Comparison of ENCODE assay signal across 20 cellular contexts in the genomic region with DNA sequence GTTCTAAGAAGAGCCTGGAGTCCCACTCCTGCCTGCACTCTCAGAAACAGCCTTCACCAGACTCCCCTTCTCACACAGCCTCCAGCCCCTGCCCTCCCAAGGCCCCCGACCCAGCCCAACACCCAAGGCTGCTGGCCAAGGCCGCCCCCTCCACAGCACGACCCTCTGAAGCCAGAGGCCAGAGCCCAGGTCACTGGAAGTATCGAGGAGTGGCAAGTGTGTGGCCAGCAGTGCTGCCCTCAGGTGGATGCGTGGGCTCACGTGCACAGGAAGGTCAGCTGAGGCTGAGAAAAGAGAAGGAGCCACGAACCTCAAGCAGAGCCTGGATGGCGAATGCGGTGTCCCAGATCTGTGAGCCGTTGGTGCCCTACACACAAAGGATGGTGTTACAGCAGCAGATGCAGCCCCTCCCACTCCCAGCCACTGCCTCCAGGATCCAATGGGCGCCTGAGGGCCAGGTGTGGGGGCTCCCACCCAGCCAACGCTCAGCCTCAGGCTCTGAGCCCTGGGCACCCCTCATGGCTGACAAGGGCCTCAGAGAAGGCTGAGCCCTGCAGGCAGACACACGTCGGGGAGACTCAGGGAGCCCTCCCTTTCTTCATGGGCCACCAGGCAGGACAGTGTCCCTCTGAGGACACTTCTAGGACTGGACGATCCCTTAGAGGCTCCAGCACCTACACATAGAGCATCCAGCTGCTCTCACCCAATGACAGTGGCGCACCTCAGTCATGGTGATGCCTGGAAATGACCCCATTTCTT. TPM values are rescaled to one million over a fixed set of nuclear protein-coding genes. Genes with fewer than 3 reads are reported as not detected.
DNase-seq lines count a peak whose midpoint lies in the region; ATAC-seq and TF ChIP-seq lines count a peak whose summit lies in the region.
"Had no signal": no experiment of that assay in that cellular context is flagged by ENCODE, and none has a peak within 500 bp of the region (broad histone marks: within the 10 kb centered on the region; RNA-seq: fewer than 3 reads in every experiment).

No MANE protein-coding gene starts in this region.

- H3K79me1 ChIP-seq in H9 (ENCODE audit: insufficient read depth, low read depth, low read length, poor library complexity, severe bottlenecking), result no peaks in the 10 kb centered on the region

- whole genome bisulfite sequencing in H9 (ENCODE audit: extremely low coverage, insufficient read length, low lambda C conversion rate), result no CpG with 5 or more reads among the region's 16 CpGs
- 84 to 93% (median 91%) methylated on average over 13 to 16 of the region's 16 CpGs for WGBS in spleen, 5 donors

- no peak overlapping the region for H3K23ac ChIP-seq in H9 (ENCODE audit: insufficient read length, low read depth, low read length)

- H3K9ac ChIP-seq in H9 (ENCODE audit: extremely low read depth, insufficient read length, low read length), result no peak overlapping the region

- peaks cover 17 to 49% (median 35%) of the 10 kb centered on the region in 3 experiments for H3K36me3 Mint-ChIP-seq in H9 (ENCODE audit: insufficient read depth in 1 of 3, low read depth in 3 of 3)

- DNase-seq in H9, result no peak
- DNase-seq in iPS-NIHi11 (ENCODE audit: low spot score), result peak; percentile 43
- peak; percentile 47 for DNase-seq in spleen
- DNase-seq in effector CD8-positive, alpha-beta T cell (lab: John Stamatoyannopoulos, UW), result no peak
- DNase-seq in T1000 (lab: John Stamatoyannopoulos, UW), result no peak
- DNase-seq: activated CD4-positive, alpha-beta T cell treated with anti-CD3 and anti-CD28 coated beads, Interleukin-2, amount 50 U/mL, for 1 hour; activated naive CD4-positive, alpha-beta T cell treated with anti-CD3 and anti-CD28 coated beads, Interleukin-2, amount 50 U/mL, for 16 hours; activated T-cell treated with anti-CD3 and anti-CD28 coated beads for 4 hours; DMS 273 treated with DMSO at 0.1 percent for 48 hours; naive thymus-derived CD4-positive, alpha-beta T cell; NCI-H187 treated with DMSO at 0.1 percent for 48 hours; NCI-H524 treated with DMSO at 0.1 percent for 48 hours; T-helper 9 cell had no signal

- H3K79me2 ChIP-seq in H9 (ENCODE audit: insufficient read depth, low read length), result no peaks in the 10 kb centered on the region

- H2BK20ac ChIP-seq in H9 (ENCODE audit: low read depth, low read length, poor library complexity, severe bottlenecking), result no peak overlapping the region

- no peak overlapping the region for H2AFZ ChIP-seq in H9 (ENCODE audit: low read length)

- H2BK120ac ChIP-seq in H9 (ENCODE audit: low read depth, low read length, poor library complexity, severe bottlenecking), result no peak overlapping the region

- no peak overlapping the region for H4K5ac ChIP-seq in H9 (ENCODE audit: insufficient read length, low read depth, low read length)

- no peak for TF ChIP-seq POLR2A in spleen (IDR thresholded peaks at IDR 0.05)

- H2BK15ac ChIP-seq in H9 (ENCODE audit: low read depth, low read length), result no peak overlapping the region

- H2AK5ac ChIP-seq in H9 (ENCODE audit: insufficient read length, low read length), result no peak overlapping the region

- intact Hi-C loops in spleen (cut with DNase I; ENCODE audit: low total_unique reads), result no loop called here

- no peak overlapping the region for H3K56ac ChIP-seq in H9 (ENCODE audit: insufficient read length, low read depth, low read length)

- H3K4me1 ChIP-seq in H9 (ENCODE audit: insufficient read depth, low read length) (no peaks in the 10 kb centered on the region), spleen (no peaks in the 10 kb centered on the region)
- H3K4me1 ChIP-seq: prostate gland, tibial nerve had no signal

- no peak overlapping the region for H3K27ac ChIP-seq in H9 (ENCODE audit: insufficient read length, low read depth, low read length)
- H3K27ac ChIP-seq in spleen, result no peak overlapping the region
- H3K27ac ChIP-seq: tibial nerve had no signal

- H3T11ph ChIP-seq in H9 (ENCODE audit: low read length), result no peak overlapping the region

- H2BK5ac ChIP-seq in H9 (ENCODE audit: insufficient read length, low read length), result no peak overlapping the region

- H3K9me3 ChIP-seq in H9 (ENCODE audit: control insufficient read depth, low read depth, low read length) (no peaks in the 10 kb centered on the region), spleen (no peaks in the 10 kb centered on the region)
- H3K9me3 ChIP-seq: prostate gland, tibial nerve had no signal

- H3K4me1 Mint-ChIP-seq in H9, result no peaks in the 10 kb centered on the region
- H3K4me1 Mint-ChIP-seq: naive thymus-derived CD4-positive, alpha-beta T cell had no signal

- no peak overlapping the region for H3K4me3 ChIP-seq in spleen
- H3K4me3 ChIP-seq: prostate gland, tibial nerve had no signal

- TF ChIP-seq CTCF in H9 (conservative IDR thresholded peaks at IDR 0.05) (peak; percentile 35; the same call in 1 of the 3 replicates), spleen (IDR thresholded peaks at IDR 0.05 in 8 of 11, conservative IDR thresholded peaks at IDR 0.05 in 3 of 11) (no peak)

- no peak overlapping the region for H3K18ac ChIP-seq in H9 (ENCODE audit: insufficient read length, low read depth, low read length)

- no peaks in the 10 kb centered on the region for H4K20me1 ChIP-seq in H9 (ENCODE audit: control insufficient read depth, insufficient read depth, insufficient read length)

- no peaks in the 10 kb centered on the region for H3K9me3 Mint-ChIP-seq in H9
- H3K9me3 Mint-ChIP-seq: dendritic cell treated with granulocyte-macrophage colony-stimulating factor and Interleukin-4, amounts not matched to agents 40 ng/mL and 50 ng/mL, for 4 days; naive thymus-derived CD4-positive, alpha-beta T cell had no signal

- no peak overlapping the region for H4K91ac ChIP-seq in H9 (ENCODE audit: insufficient read length, low read depth, low read length)

- H2BK12ac ChIP-seq in H9 (ENCODE audit: insufficient read length, low read depth, low read length), result no peak overlapping the region

- H3K23me2 ChIP-seq in H9 (ENCODE audit: insufficient read length, low read depth, low read length, poor library complexity, severe bottlenecking), result no peaks in the 10 kb centered on the region

- no peak overlapping the region; the same call in 1 of the 2 replicates for H3K14ac ChIP-seq in H9 (ENCODE audit: insufficient read depth, low read length)

- H3K27ac Mint-ChIP-seq in H9, result peak overlapping the region in 1 of 3 experiments; percentile 28; a peak in 1 of 7 replicates
- H3K27ac Mint-ChIP-seq: dendritic cell treated with granulocyte-macrophage colony-stimulating factor and Interleukin-4, amounts not matched to agents 40 ng/mL and 50 ng/mL, for 4 days; naive thymus-derived CD4-positive, alpha-beta T cell had no signal

- H3K4ac ChIP-seq in H9 (ENCODE audit: low read depth, low read length), result no peak overlapping the region

- ATAC-seq in SK-N-SH treated with all-trans-retinoic acid at 6 μM for 48 hours (0 out of 3 replicates have a peak, but pooled peaks have one; percentile 20), HG03378 (IDR thresholded peaks at IDR 0.05; ENCODE audit: unreplicated experiment) (no peak)
- ATAC-seq: naive thymus-derived CD4-positive, alpha-beta T cell had no signal

- H4K8ac ChIP-seq in H9 (replicated peaks; ENCODE audit: insufficient read length, low read depth, low read length), result no peak overlapping the region

- no peak overlapping the region for H3K4me3 Mint-ChIP-seq in H9
- H3K4me3 Mint-ChIP-seq: dendritic cell treated with granulocyte-macrophage colony-stimulating factor and Interleukin-4, amounts not matched to agents 40 ng/mL and 50 ng/mL, for 4 days; naive thymus-derived CD4-positive, alpha-beta T cell had no signal

- no peaks in the 10 kb centered on the region for H3K27me3 Mint-ChIP-seq in H9 (ENCODE audit: low read depth)
- H3K27me3 Mint-ChIP-seq: dendritic cell treated with granulocyte-macrophage colony-stimulating factor and Interleukin-4, amounts not matched to agents 40 ng/mL and 50 ng/mL, for 4 days; naive thymus-derived CD4-positive, alpha-beta T cell had no signal

- peaks cover 0 to 100% (median 49%) of the 10 kb centered on the region in 6 donors for H3K36me3 ChIP-seq in spleen

- H3K27me3 ChIP-seq in H9 (ENCODE audit: insufficient read depth, low read length) (no peaks in the 10 kb centered on the region), spleen (replicated peaks in 1 of 7) (no peaks in the 10 kb centered on the region)
- H3K27me3 ChIP-seq: tibial nerve had no signal

- no peak overlapping the region for H3K4me2 ChIP-seq in H9 (ENCODE audit: insufficient read depth, insufficient read length, low read length)

TF ChIP-seq in SK-N-SH treated with all-trans-retinoic acid at 6 μM for 48 hours, 23 proteins besides CTCF, POLR2A, EP300 and RAD21 (continues in another document):
- no peak for TF ChIP-seq BACH2 (CRISPR knock-in tag; IDR thresholded peaks at IDR 0.05; ENCODE audit: borderline replicate concordance)
- no peak for TF ChIP-seq ZC3H10 (CRISPR knock-in tag; IDR thresholded peaks at IDR 0.05)
- no peak for TF ChIP-seq TCF4 (CRISPR knock-in tag; IDR thresholded peaks at IDR 0.05; ENCODE audit: borderline replicate concordance)
- no peak for TF ChIP-seq OSR1 (CRISPR knock-in tag; IDR thresholded peaks at IDR 0.05)
- no peak for TF ChIP-seq ZFP3 (CRISPR knock-in tag; IDR thresholded peaks at IDR 0.05)
- TF ChIP-seq ZNF8 (CRISPR knock-in tag; IDR thresholded peaks at IDR 0.05), result no peak

RNA-seq across cellular contexts. Expression of gene LSS, which starts 18.0 kb away (rescaled TPM):
- total RNA-seq in H9 (2021), result 68.7 and 69.2 TPM in 2 replicates
- total RNA-seq in spleen, result 10 to 100 TPM; 18.2 to 31.2 (median 28.8) TPM
- 10 to 100 TPM in 1 of 3 donors, 1 to 10 TPM in 2; 6.3 to 17.5 (median 9.8) TPM for polyA plus RNA-seq in spleen

RNA-seq across cellular contexts. Expression of gene SPATC1L, which starts 26.3 kb away (rescaled TPM):
- total RNA-seq in H9 (2021), result 32.8 and 36.0 TPM in 2 replicates
- 10 to 100 TPM in 2 of 7 donors, 1 to 10 TPM in 5; 4.4 to 10.5 (median 7.7) TPM for total RNA-seq in spleen
- 10 to 100 TPM; 10.8 to 13.4 (median 13.1) TPM for polyA plus RNA-seq in spleen

RNA-seq across cellular contexts. Expression of gene FTCD, which starts 55.2 kb away (rescaled TPM):
- 6.7 and 6.8 TPM in 2 replicates for total RNA-seq in H9 (2021)
- 1 to 10 TPM in 1 of 7 donors, under 1 TPM in 1, not detected in 5; 0.81 to 1.7 TPM for total RNA-seq in spleen
- 1 to 10 TPM in 1 of 3 donors, under 1 TPM in 2; 0.35 to 2.8 (median 0.38) TPM for polyA plus RNA-seq in spleen
- total RNA-seq: lung microvascular endothelial cell, SK-MEL-5 had no signal
- polyA plus RNA-seq: naive thymus-derived CD4-positive, alpha-beta T cell had no signal

Comparison
In these comparisons a context has a peak if more than half of its experiments do, and no peak if none do; other contexts are left out.
1. DNase-seq: peak in iPS-NIHi11 (single experiment) and spleen (single experiment); none in H9 (single experiment), effector CD8-positive, alpha-beta T cell (single experiment) and T1000 (single experiment).